20 cellular contexts compared by ENCODE assay signal in the genomic region with DNA sequence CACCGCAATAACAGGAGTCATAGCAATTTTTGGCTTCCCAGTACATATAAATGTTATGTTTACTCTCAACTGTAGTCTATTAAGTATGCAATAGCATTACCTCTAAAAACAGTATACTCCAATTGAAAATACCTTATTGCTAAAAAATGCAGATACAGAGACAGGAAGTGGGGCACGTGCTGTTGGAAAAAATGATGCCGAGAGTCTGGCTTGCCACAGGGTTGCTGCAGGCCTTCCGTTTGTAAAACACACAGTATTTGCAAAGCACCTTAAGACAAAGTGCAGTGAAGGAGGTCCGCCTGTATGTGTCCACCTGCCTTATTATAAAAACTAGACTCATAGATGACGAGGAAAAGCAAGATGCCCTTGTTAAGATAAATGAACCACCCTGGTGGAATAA. TPM values are rescaled to one million over a fixed set of nuclear protein-coding genes. Genes with fewer than 3 reads are reported as not detected.
DNase-seq lines count a peak whose midpoint lies in the region; ATAC-seq and TF ChIP-seq lines count a peak whose summit lies in the region.
"Had no signal": no experiment of that assay in that cellular context is flagged by ENCODE, and none has a peak within 500 bp of the region (broad histone marks: within the 10 kb centered on the region; RNA-seq: fewer than 3 reads in every experiment).

No MANE protein-coding gene starts in this region.

- H3K27ac Mint-ChIP-seq in T-helper 17 cell: peak overlapping the region; percentile 84
- H3K27ac Mint-ChIP-seq in activated naive CD8-positive, alpha-beta T cell treated with anti-CD3 and anti-CD28 coated beads, Interleukin-2, amount 50 U/mL, for 24 hours: peak overlapping the region; percentile 67
- H3K27ac Mint-ChIP-seq: brain, nephron, progenitor cell of endocrine pancreas had no signal

- H3K36me3 Mint-ChIP-seq in T-helper 17 cell (ENCODE audit: low read depth): no peaks in the 10 kb centered on the region
- peaks cover 60% of the 10 kb centered on the region for H3K36me3 Mint-ChIP-seq in activated naive CD8-positive, alpha-beta T cell treated with anti-CD3 and anti-CD28 coated beads, Interleukin-2, amount 50 U/mL, for 24 hours (ENCODE audit: low read depth)

- no peak for TF ChIP-seq CTCF in cardiac muscle cell (IDR thresholded peaks at IDR 0.05; ENCODE audit: low read depth, low read length)
- no peak for TF ChIP-seq CTCF in WERI-Rb-1 (IDR thresholded peaks at IDR 0.05; ENCODE audit: low read depth, low read length)
- no peak for TF ChIP-seq CTCF in hepatocyte (IDR thresholded peaks at IDR 0.05; ENCODE audit: poor library complexity)

- no peak overlapping the region for H2AFZ ChIP-seq in hepatocyte

- peaks cover 12% of the 10 kb centered on the region for H4K20me1 ChIP-seq in hepatocyte (ENCODE audit: insufficient read depth, poor library complexity, severe bottlenecking)

- intact Hi-C loops in cardiac septum (cut with DNase I): no loop called here

- H3K4me2 ChIP-seq in hepatocyte: no peak overlapping the region

- ATAC-seq in T-helper 17 cell: no peak
- no peak for ATAC-seq in activated naive CD8-positive, alpha-beta T cell treated with anti-CD3 and anti-CD28 coated beads, Interleukin-2, amount 50 U/mL, for 24 hours

- no peak overlapping the region for H3K4me3 Mint-ChIP-seq in T-helper 17 cell
- no peak overlapping the region for H3K4me3 Mint-ChIP-seq in activated naive CD8-positive, alpha-beta T cell treated with anti-CD3 and anti-CD28 coated beads, Interleukin-2, amount 50 U/mL, for 24 hours
- H3K4me3 Mint-ChIP-seq: brain, nephron had no signal

- WGBS in thymus: 33% methylated on average over 6 of the region's 6 CpGs
- 90% methylated on average over 6 of the region's 6 CpGs for WGBS in hepatocyte (ENCODE audit: low lambda C conversion rate, missing lambda C conversion rate)

- peaks cover 77% of the 10 kb centered on the region for H3K79me2 ChIP-seq in hepatocyte

- H3K4me1 ChIP-seq in cardiac muscle cell (ENCODE audit: low read depth) (peaks cover 9% of the 10 kb centered on the region), thymus (ENCODE audit: control insufficient read depth, insufficient read depth, low read length) (peaks cover 63% of the 10 kb centered on the region), hepatocyte (ENCODE audit: insufficient read depth) (peaks cover 8% of the 10 kb centered on the region)

- no peaks in the 10 kb centered on the region for H3K9me2 ChIP-seq in hepatocyte (replicated peaks; ENCODE audit: insufficient read depth)

- H3K27ac ChIP-seq in cardiac muscle cell (peak overlapping the region; percentile 66), thymus (ENCODE audit: low read depth) (peak overlapping the region; percentile 91), WERI-Rb-1 (no peak overlapping the region), hepatocyte (no peak overlapping the region)
- H3K27ac ChIP-seq: HL-60 had no signal

- H3K36me3 ChIP-seq in cardiac muscle cell (peaks cover 7% of the 10 kb centered on the region), thymus (ENCODE audit: control insufficient read depth, insufficient read depth) (peaks cover 48% of the 10 kb centered on the region), WERI-Rb-1 (peaks cover 18% of the 10 kb centered on the region), hepatocyte (replicated peaks; ENCODE audit: insufficient read depth, low read depth) (no peaks in the 10 kb centered on the region)

- H3K4me3 ChIP-seq in cardiac muscle cell: no peak overlapping the region
- no peak overlapping the region for H3K4me3 ChIP-seq in thymus (ENCODE audit: low read length)
- H3K4me3 ChIP-seq in WERI-Rb-1 (ENCODE audit: low read depth, low read length): no peak overlapping the region
- no peak overlapping the region for H3K4me3 ChIP-seq in hepatocyte

- H3K27me3 ChIP-seq in cardiac muscle cell (no peaks in the 10 kb centered on the region), thymus (ENCODE audit: control insufficient read depth, insufficient read depth) (no peaks in the 10 kb centered on the region), WERI-Rb-1 (ENCODE audit: insufficient read depth, low read depth, severe bottlenecking) (no peaks in the 10 kb centered on the region), hepatocyte (no peaks in the 10 kb centered on the region)

- H3K9me3 Mint-ChIP-seq in activated naive CD8-positive, alpha-beta T cell treated with anti-CD3 and anti-CD28 coated beads, Interleukin-2, amount 50 U/mL, for 24 hours: no peaks in the 10 kb centered on the region
- H3K9me3 Mint-ChIP-seq: brain, nephron had no signal

- DNase-seq in cardiac muscle cell (ENCODE audit: low read depth in 1 of 2, low spot score in 1 of 2): no peak
- no peak for DNase-seq in cardiac septum (ENCODE audit: low spot score)
- no peak for DNase-seq in T-helper 17 cell
- DNase-seq in activated naive CD8-positive, alpha-beta T cell treated with anti-CD3 and anti-CD28 coated beads, Interleukin-2, amount 50 U/mL, for 24 hours: peak; percentile 50
- DNase-seq in WERI-Rb-1: no peak
- DNase-seq in hepatocyte (ENCODE audit: low spot score): no peak
- DNase-seq: cortex of kidney; EL; IMR-90; kidney; mammary epithelial cell; SHP77; stimulated activated CD4-positive, alpha-beta T cell treated with anti-CD3 and anti-CD28 coated beads, Interleukin-4, amount 100 ng/mL, for 1 hour; substantia nigra had no signal

- H3K27me3 Mint-ChIP-seq in T-helper 17 cell: no peaks in the 10 kb centered on the region
- no peaks in the 10 kb centered on the region for H3K27me3 Mint-ChIP-seq in activated naive CD8-positive, alpha-beta T cell treated with anti-CD3 and anti-CD28 coated beads, Interleukin-2, amount 50 U/mL, for 24 hours
- H3K27me3 Mint-ChIP-seq: brain, progenitor cell of endocrine pancreas had no signal

- H3K9me3 ChIP-seq in cardiac muscle cell (ENCODE audit: low read depth) (no peaks in the 10 kb centered on the region), T-helper 17 cell (ENCODE audit: control insufficient read depth, low read length, poor library complexity, severe bottlenecking) (no peaks in the 10 kb centered on the region), thymus (ENCODE audit: control insufficient read depth) (no peaks in the 10 kb centered on the region), WERI-Rb-1 (ENCODE audit: severe bottlenecking) (no peaks in the 10 kb centered on the region), hepatocyte (ENCODE audit: low read depth) (no peaks in the 10 kb centered on the region)

- peaks cover 34% of the 10 kb centered on the region for H3K4me1 Mint-ChIP-seq in T-helper 17 cell
- peaks cover 67% of the 10 kb centered on the region for H3K4me1 Mint-ChIP-seq in activated naive CD8-positive, alpha-beta T cell treated with anti-CD3 and anti-CD28 coated beads, Interleukin-2, amount 50 U/mL, for 24 hours

RNA-seq across cellular contexts. Expression of a gene that starts 23.5 kb away (rescaled TPM):
- 361 and 474 TPM in 2 replicates for total RNA-seq in cardiac muscle cell
- polyA plus RNA-seq in cardiac muscle cell: 467 and 575 TPM in 2 replicates
- 327 TPM for total RNA-seq in cardiac septum
- 100 to 1,000 TPM; 227 to 275 TPM for total RNA-seq in T-helper 17 cell
- 547 TPM for polyA plus RNA-seq in thymus
- 329 and 362 TPM in 2 replicates for total RNA-seq in hepatocyte
- 565 and 637 TPM in 2 replicates for polyA plus RNA-seq in hepatocyte

RNA-seq across cellular contexts. Expression of a gene that starts 37.3 kb away (rescaled TPM):
- total RNA-seq in cardiac muscle cell: not detected in 2 replicates
- not detected in 2 replicates for polyA plus RNA-seq in cardiac muscle cell
- 2.6 TPM for total RNA-seq in cardiac septum
- total RNA-seq in T-helper 17 cell: under 1 TPM in 1 of 2 donors, not detected in 1; 0.34 TPM
- polyA plus RNA-seq in thymus: 1.3 TPM
- total RNA-seq in hepatocyte: 0.12 and 0.53 TPM in 2 replicates
- 0.15 and 0.64 TPM in 2 replicates for polyA plus RNA-seq in hepatocyte
- total RNA-seq: endothelial cell of umbilical vein had no signal
- polyA plus RNA-seq: IMR-90 had no signal

Comparison
In these comparisons a context has a peak if more than half of its experiments do, and no peak if none do; other contexts are left out.
1. H3K27ac ChIP-seq: peak in cardiac muscle cell (single experiment) and thymus (single experiment); none in WERI-Rb-1 (single experiment) and hepatocyte (single experiment).